Comparison of ENCODE assay signal across 1 cellular context in genomic region chr11:35179466-35180135, GRCh38.
TF ChIP-seq lines count a peak whose summit lies in the region.

No MANE protein-coding gene starts in this region.

TF ChIP-seq in H1, 55 proteins besides CTCF, POLR2A, EP300 and RAD21:
- no peak for TF ChIP-seq FOSL1 (IDR thresholded peaks at IDR 0.05; ENCODE audit: insufficient read depth, low read depth, low read length)
- TF ChIP-seq SAP30 (IDR thresholded peaks at IDR 0.05; ENCODE audit: insufficient read depth, insufficient replicate concordance, low read length): no peak
- TF ChIP-seq, protein P1, sequence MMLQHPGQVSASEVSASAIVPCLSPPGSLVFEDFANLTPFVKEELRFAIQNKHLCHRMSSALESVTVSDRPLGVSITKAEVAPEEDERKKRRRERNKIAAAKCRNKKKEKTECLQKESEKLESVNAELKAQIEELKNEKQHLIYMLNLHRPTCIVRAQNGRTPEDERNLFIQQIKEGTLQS (IDR thresholded peaks at IDR 0.05; ENCODE audit: insufficient read depth, low read depth, low read length): no peak
- no peak for TF ChIP-seq KDM4A (IDR thresholded peaks at IDR 0.05; ENCODE audit: low read depth, low read length, severe bottlenecking)
- no peak for TF ChIP-seq BRCA1 (IDR thresholded peaks at IDR 0.05; ENCODE audit: low read depth, low read length)
